12 cellular contexts compared by ENCODE assay signal in the genomic region with DNA sequence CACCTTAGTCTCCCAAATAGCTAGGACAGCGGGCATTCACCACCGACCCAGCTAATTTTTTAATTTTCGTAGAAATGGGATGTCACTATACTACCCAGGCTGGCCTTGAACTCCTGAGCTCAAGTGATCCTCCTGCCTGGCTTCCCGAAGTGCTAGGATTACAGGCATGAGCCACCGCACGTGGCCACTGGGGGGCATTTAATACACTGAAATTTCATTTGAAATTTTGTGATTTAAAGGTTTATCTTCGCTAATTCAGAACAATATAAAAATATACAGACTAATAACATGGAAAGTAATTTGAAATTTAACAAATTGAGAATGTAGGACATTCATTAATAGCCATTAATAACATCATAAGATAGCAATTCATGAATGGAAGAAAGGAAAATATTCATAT. TPM values are rescaled to one million over a fixed set of nuclear protein-coding genes. Genes with fewer than 3 reads are reported as not detected.
A peak's percentile ranks its signal among the peaks of the same experiment; 100 is the strongest.
DNase-seq lines count a peak whose midpoint lies in the region; ATAC-seq and TF ChIP-seq lines count a peak whose summit lies in the region.
"Had no signal": no experiment of that assay in that cellular context is flagged by ENCODE, and none has a peak within 500 bp of the region (broad histone marks: within the 10 kb centered on the region; RNA-seq: fewer than 3 reads in every experiment).

No MANE protein-coding gene starts in this region.

- no peak overlapping the region for H3K27ac Mint-ChIP-seq in T-helper 2 cell treated with Interferon-gamma antibody and Interleukin-4, amounts not matched to agents 5 μg/mL and 100 μg/mL, for 36 hours
- H3K27ac Mint-ChIP-seq in naive thymus-derived CD8-positive, alpha-beta T cell = no peak overlapping the region
- no peak overlapping the region for H3K27ac Mint-ChIP-seq in CD4-positive, alpha-beta memory T cell
- H3K27ac Mint-ChIP-seq: activated T-helper 2 cell treated with anti-CD3 and anti-CD28 coated beads, Interferon-gamma antibody, Interleukin-2, Interleukin-4, amounts not matched to agents 10 μg/mL and 5 μg/mL and 100 μg/mL, durations not matched to agents 14 hours and 24 hours and 36 hours; dendritic cell treated with granulocyte-macrophage colony-stimulating factor and Interleukin-4, amounts not matched to agents 40 ng/mL and 50 ng/mL, for 4 days; naive B cell; stimulated activated naive B cell treated with anti-CD40 and anti-IgM and Interleukin-4, amounts not matched to agents 10 μg/mL and 1 μg/mL and 100 μg/mL, for 72 hours had no signal

- intact Hi-C loops in CD4-positive, alpha-beta memory T cell (cut with micrococcal nuclease) = no loop called here

- no peaks in the 10 kb centered on the region for H3K9me3 Mint-ChIP-seq in T-helper 2 cell treated with Interferon-gamma antibody and Interleukin-4, amounts not matched to agents 5 μg/mL and 100 μg/mL, for 36 hours
- no peaks in the 10 kb centered on the region for H3K9me3 Mint-ChIP-seq in naive thymus-derived CD8-positive, alpha-beta T cell
- no peaks in the 10 kb centered on the region for H3K9me3 Mint-ChIP-seq in CD4-positive, alpha-beta memory T cell
- H3K9me3 Mint-ChIP-seq: activated T-helper 2 cell treated with anti-CD3 and anti-CD28 coated beads, Interferon-gamma antibody, Interleukin-2, Interleukin-4, amounts not matched to agents 10 μg/mL and 5 μg/mL and 100 μg/mL, durations not matched to agents 14 hours and 24 hours and 36 hours; dendritic cell treated with granulocyte-macrophage colony-stimulating factor and Interleukin-4, amounts not matched to agents 40 ng/mL and 50 ng/mL, for 4 days; naive B cell; stimulated activated naive B cell treated with anti-CD40 and anti-IgM and Interleukin-4, amounts not matched to agents 10 μg/mL and 1 μg/mL and 100 μg/mL, for 72 hours had no signal

- ATAC-seq in naive thymus-derived CD8-positive, alpha-beta T cell = no peak
- ATAC-seq: stimulated activated naive B cell treated with anti-CD40 and anti-IgM and Interleukin-4, amounts not matched to agents 10 μg/mL and 1 μg/mL and 100 μg/mL, for 72 hours had no signal

- H3K27me3 Mint-ChIP-seq in T-helper 2 cell treated with Interferon-gamma antibody and Interleukin-4, amounts not matched to agents 5 μg/mL and 100 μg/mL, for 36 hours (ENCODE audit: low read depth) = peaks cover 30% of the 10 kb centered on the region
- peaks cover 11 to 42% (median 15%) of the 10 kb centered on the region in 5 donors for H3K27me3 Mint-ChIP-seq in naive thymus-derived CD8-positive, alpha-beta T cell
- H3K27me3 Mint-ChIP-seq in CD4-positive, alpha-beta memory T cell = peaks cover 12% of the 10 kb centered on the region in 2 donors
- H3K27me3 Mint-ChIP-seq: dendritic cell treated with granulocyte-macrophage colony-stimulating factor and Interleukin-4, amounts not matched to agents 40 ng/mL and 50 ng/mL, for 4 days had no signal

- POLR2A ChIA-PET in naive thymus-derived CD8-positive, alpha-beta T cell (lab: Charles Lee) = interaction anchor here (0.7 kb wide), 1 partner anchor 20 kb away, joined by 3 read pairs; a partner anchor contains a TSS
- POLR2A ChIA-PET in CD4-positive, alpha-beta memory T cell (lab: Charles Lee; ENCODE audit: partially characterized antibody) = no interaction called here

- no peaks in the 10 kb centered on the region for H3K4me1 Mint-ChIP-seq in T-helper 2 cell treated with Interferon-gamma antibody and Interleukin-4, amounts not matched to agents 5 μg/mL and 100 μg/mL, for 36 hours (ENCODE audit: low read depth)
- H3K4me1 Mint-ChIP-seq in naive thymus-derived CD8-positive, alpha-beta T cell = no peaks in the 10 kb centered on the region
- H3K4me1 Mint-ChIP-seq in CD4-positive, alpha-beta memory T cell = no peaks in the 10 kb centered on the region
- H3K4me1 Mint-ChIP-seq: naive B cell; stimulated activated naive B cell treated with anti-CD40 and anti-IgM and Interleukin-4, amounts not matched to agents 10 μg/mL and 1 μg/mL and 100 μg/mL, for 72 hours had no signal

- H3K27me3 ChIP-seq in CD4-positive, alpha-beta memory T cell (ENCODE audit: insufficient read depth, low read length) = peaks cover 4% of the 10 kb centered on the region

- no peaks in the 10 kb centered on the region for H3K4me1 ChIP-seq in CD4-positive, alpha-beta memory T cell (ENCODE audit: insufficient read depth, low read length)

- H3K4me3 ChIP-seq in fibroblast of mammary gland (ENCODE audit: control insufficient read depth, low read depth, low read length) = no peak overlapping the region
- H3K4me3 ChIP-seq in CD4-positive, alpha-beta memory T cell (ENCODE audit: low read length in 2 of 2) = no peak overlapping the region

- H3K36me3 ChIP-seq in CD4-positive, alpha-beta memory T cell (ENCODE audit: insufficient read depth, low read length) = no peaks in the 10 kb centered on the region

- peak; percentile 36 for TF ChIP-seq CTCF in fibroblast of mammary gland (conservative IDR thresholded peaks at IDR 0.05; ENCODE audit: control insufficient read depth, insufficient read depth, low read depth, low read length)

- H3K9me3 ChIP-seq in CD4-positive, alpha-beta memory T cell (ENCODE audit: control insufficient read depth in 1 of 2, low read length in 2 of 2) = no peaks in the 10 kb centered on the region

- CTCF ChIA-PET in CD4-positive, alpha-beta memory T cell (lab: Charles Lee; ENCODE audit: partially characterized antibody) = no interaction called here

- peak; percentile 5 for DNase-seq in stimulated activated CD4-positive, alpha-beta T cell treated with anti-CD3 and anti-CD28 coated beads, Interleukin-15, amount 100 ng/mL, for 24 hours
- no peak for DNase-seq in stimulated activated CD4-positive, alpha-beta T cell treated with anti-CD3 and anti-CD28 coated beads, Interleukin-4, amount 100 ng/mL, for 24 hours
- peak; percentile 9 for DNase-seq in RPMI7951 (ENCODE audit: low read depth)
- peak; percentile 14 for DNase-seq in fibroblast of mammary gland (ENCODE audit: low read depth)
- DNase-seq in T-helper 2 cell treated with Interferon-gamma antibody and Interleukin-4, amounts not matched to agents 5 μg/mL and 100 μg/mL, for 36 hours (ENCODE audit: low spot score) = no peak
- no peak for DNase-seq in naive thymus-derived CD8-positive, alpha-beta T cell
- DNase-seq in NCI-H510A treated with DMSO at 0.1 percent for 48 hours (lab: John Stamatoyannopoulos, UW) = no peak
- DNase-seq in CD4-positive, alpha-beta memory T cell = no peak
- DNase-seq: naive B cell; stimulated activated naive B cell treated with anti-CD40 and anti-IgM and Interleukin-4, amounts not matched to agents 10 μg/mL and 1 μg/mL and 100 μg/mL, for 72 hours had no signal

- H3K27ac ChIP-seq in CD4-positive, alpha-beta memory T cell (ENCODE audit: low read depth, low read length) = no peak overlapping the region

- H3K36me3 Mint-ChIP-seq in T-helper 2 cell treated with Interferon-gamma antibody and Interleukin-4, amounts not matched to agents 5 μg/mL and 100 μg/mL, for 36 hours (ENCODE audit: low read depth) = no peaks in the 10 kb centered on the region
- H3K36me3 Mint-ChIP-seq in naive thymus-derived CD8-positive, alpha-beta T cell = no peaks in the 10 kb centered on the region
- no peaks in the 10 kb centered on the region for H3K36me3 Mint-ChIP-seq in CD4-positive, alpha-beta memory T cell
- H3K36me3 Mint-ChIP-seq: naive B cell; stimulated activated naive B cell treated with anti-CD40 and anti-IgM and Interleukin-4, amounts not matched to agents 10 μg/mL and 1 μg/mL and 100 μg/mL, for 72 hours had no signal

- no peak overlapping the region for H3K4me3 Mint-ChIP-seq in T-helper 2 cell treated with Interferon-gamma antibody and Interleukin-4, amounts not matched to agents 5 μg/mL and 100 μg/mL, for 36 hours
- H3K4me3 Mint-ChIP-seq in naive thymus-derived CD8-positive, alpha-beta T cell = no peak overlapping the region
- no peak overlapping the region for H3K4me3 Mint-ChIP-seq in CD4-positive, alpha-beta memory T cell
- H3K4me3 Mint-ChIP-seq: dendritic cell treated with granulocyte-macrophage colony-stimulating factor and Interleukin-4, amounts not matched to agents 40 ng/mL and 50 ng/mL, for 4 days; stimulated activated naive B cell treated with anti-CD40 and anti-IgM and Interleukin-4, amounts not matched to agents 10 μg/mL and 1 μg/mL and 100 μg/mL, for 72 hours had no signal

RNA-seq across cellular contexts. Expression of a gene that starts 20.5 kb away (rescaled TPM):
- total RNA-seq in RPMI7951 (2014; rRNA removed; shearing (Covaris generic)) = 6.5 and 10.8 TPM in 2 replicates
- total RNA-seq in naive thymus-derived CD8-positive, alpha-beta T cell = 10 to 100 TPM; 14.2 to 15.0 TPM
- polyA plus RNA-seq in naive thymus-derived CD8-positive, alpha-beta T cell = 1 to 10 TPM; 2.1 to 3.8 (median 2.4) TPM
- total RNA-seq in CD4-positive, alpha-beta memory T cell = 10 to 100 TPM; 11.2 to 13.2 TPM
- polyA plus RNA-seq in CD4-positive, alpha-beta memory T cell = 1 to 10 TPM in 1 of 2 donors, not detected in 1; 5.5 TPM

Comparison
In these comparisons a context has a peak if more than half of its experiments do, and no peak if none do; other contexts are left out.
1. DNase-seq: peak in stimulated activated CD4-positive, alpha-beta T cell treated with anti-CD3 and anti-CD28 coated beads, Interleukin-15, amount 100 ng/mL, for 24 hours (single experiment), RPMI7951 (single experiment) and fibroblast of mammary gland (single experiment); none in stimulated activated CD4-positive, alpha-beta T cell treated with anti-CD3 and anti-CD28 coated beads, Interleukin-4, amount 100 ng/mL, for 24 hours (single experiment), T-helper 2 cell treated with Interferon-gamma antibody and Interleukin-4, amounts not matched to agents 5 μg/mL and 100 μg/mL, for 36 hours (single experiment), naive thymus-derived CD8-positive, alpha-beta T cell (0 of 10), NCI-H510A treated with DMSO at 0.1 percent for 48 hours (single experiment) and CD4-positive, alpha-beta memory T cell (0 of 5).